16 cellular contexts compared by ENCODE assay signal in the genomic region with DNA sequence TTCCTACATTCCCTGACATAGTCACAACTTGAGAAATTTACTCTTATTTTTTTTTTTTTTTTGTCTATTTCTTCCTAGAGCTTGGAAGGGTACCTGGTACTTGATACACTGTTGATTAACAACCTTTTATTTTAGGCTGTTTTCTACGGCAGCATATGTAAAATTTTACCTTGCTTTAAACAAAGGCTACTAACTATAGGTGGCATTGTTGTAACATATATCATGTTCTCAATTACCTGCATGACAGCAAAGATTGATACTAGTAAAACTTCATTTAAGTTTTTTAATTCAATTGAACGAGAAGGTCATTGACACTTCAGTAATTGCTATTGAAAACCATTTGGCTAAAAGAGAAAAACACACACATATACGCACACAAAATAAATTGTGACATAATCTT.
"Had no signal": no experiment of that assay in that cellular context is flagged by ENCODE, and none has a peak within 500 bp of the region (broad histone marks: within the 10 kb centered on the region; RNA-seq: fewer than 3 reads in every experiment).

No MANE protein-coding gene starts in this region.

- H3K36me3 ChIP-seq: ascending aorta, cardiac muscle cell, colonic mucosa, left ventricle myocardium inferior, upper lobe of right lung, WERI-Rb-1 had no signal

- H3K4me3 ChIP-seq: ascending aorta, cardiac muscle cell, colonic mucosa, left ventricle myocardium inferior, upper lobe of right lung had no signal

- H3K4me1 ChIP-seq: ascending aorta, colonic mucosa, left ventricle myocardium inferior, upper lobe of right lung had no signal

- H3K9me3 ChIP-seq: ascending aorta, colonic mucosa, upper lobe of right lung had no signal

- H3K27me3 ChIP-seq: ascending aorta, cardiac muscle cell, colonic mucosa, upper lobe of right lung had no signal

- ATAC-seq: activated CD4-positive, alpha-beta T cell treated with anti-CD3 and anti-CD28 coated beads for 36 hours; activated naive CD8-positive, alpha-beta T cell treated with anti-CD3 and anti-CD28 coated beads, Interleukin-2, amount 50 U/mL, for 24 hours; natural killer cell treated with Interleukin-12 subunit alpha and Interleukin-12 subunit beta and Interleukin-15 and Interleukin-18, amount 100 ng/mL, for 72 hours; sciatic nerve; upper lobe of right lung had no signal

- DNase-seq: activated CD4-positive, alpha-beta memory T cell treated with anti-CD3 and anti-CD28 coated beads, Interleukin-2, amount 10 ng/mL, durations not matched to agents 7 days and 5 days; activated CD4-positive, alpha-beta T cell treated with anti-CD3 and anti-CD28 coated beads for 36 hours; activated naive CD4-positive, alpha-beta T cell treated with Interleukin-2 at 50 U/mL for 16 hours; activated naive CD8-positive, alpha-beta T cell treated with anti-CD3 and anti-CD28 coated beads, Interleukin-2, amount 50 U/mL, for 24 hours; colonic mucosa; kidney; left ventricle myocardium inferior; mesenchymal stem cell; occipital lobe; T1000; upper lobe of right lung; WERI-Rb-1 had no signal

- H3K27ac ChIP-seq: ascending aorta, colonic mucosa, left ventricle myocardium inferior, upper lobe of right lung, WERI-Rb-1 had no signal
